In the genomic region with DNA sequence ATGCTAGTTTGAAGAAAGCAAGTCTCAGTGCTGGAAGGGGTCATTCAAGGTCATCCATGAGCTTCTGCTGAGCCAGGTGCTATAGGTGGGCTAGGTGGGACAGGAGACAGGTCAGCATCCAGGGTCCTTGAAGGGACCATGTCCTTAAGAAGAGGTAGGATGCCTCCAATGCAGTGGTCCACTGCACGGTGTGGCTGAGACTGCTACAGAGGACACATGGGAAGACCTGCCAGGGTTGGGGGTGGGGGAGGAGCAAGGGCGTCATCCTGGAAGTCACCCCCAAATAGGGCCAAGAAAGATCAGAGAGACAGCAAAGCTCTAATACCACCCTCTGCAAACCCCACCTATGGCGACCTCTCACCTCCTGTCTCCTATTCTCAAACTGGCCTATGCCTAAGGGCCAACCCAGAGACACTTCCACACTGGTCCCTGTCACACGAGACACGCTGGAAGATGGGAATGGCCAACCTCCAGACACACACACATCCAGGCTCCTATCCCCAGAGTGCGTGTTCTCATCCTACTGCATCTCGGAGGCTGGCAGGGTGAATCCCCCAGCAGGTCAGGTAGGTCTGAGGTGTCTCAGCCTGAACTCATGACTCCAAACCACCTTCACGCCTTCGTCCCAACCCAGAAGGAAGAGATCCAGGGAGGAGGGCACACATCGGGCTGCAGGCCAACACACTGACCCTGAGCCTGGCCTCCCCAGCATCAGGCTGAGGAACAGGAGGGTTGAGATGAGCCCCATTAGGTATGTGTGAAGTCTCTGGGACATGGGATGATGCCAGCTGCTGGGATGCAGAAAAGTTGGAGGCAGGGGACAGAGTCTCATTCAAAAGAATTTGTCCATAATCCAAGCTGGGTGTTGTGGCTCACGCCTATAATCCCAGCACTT, we compare ENCODE assay signal across 1 cellular context.
TF ChIP-seq lines count a peak whose summit lies in the region.

No MANE protein-coding gene starts in this region.

TF ChIP-seq in endothelial cell of umbilical vein, 7 proteins besides CTCF, POLR2A, EP300 and RAD21:
- TF ChIP-seq FOS (IDR thresholded peaks at IDR 0.05; ENCODE audit: borderline replicate concordance, insufficient read depth, low read length): no peak
- TF ChIP-seq MYC (IDR thresholded peaks at IDR 0.05; ENCODE audit: low read depth, low read length): no peak
- TF ChIP-seq JUN (IDR thresholded peaks at IDR 0.05; ENCODE audit: borderline replicate concordance, insufficient read depth, insufficient read length, low read depth): no peak
- TF ChIP-seq EZH2 (IDR thresholded peaks at IDR 0.05; ENCODE audit: borderline replicate concordance, low read depth, low read length, severe bottlenecking): no peak
- no peak for TF ChIP-seq POLR2AphosphoS5 (IDR thresholded peaks at IDR 0.05; ENCODE audit: insufficient read depth, low read depth, low read length)
- TF ChIP-seq, protein P1, sequence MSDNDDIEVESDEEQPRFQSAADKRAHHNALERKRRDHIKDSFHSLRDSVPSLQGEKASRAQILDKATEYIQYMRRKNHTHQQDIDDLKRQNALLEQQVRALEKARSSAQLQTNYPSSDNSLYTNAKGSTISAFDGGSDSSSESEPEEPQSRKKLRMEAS (IDR thresholded peaks at IDR 0.05; ENCODE audit: insufficient read depth, insufficient read length): no peak
- TF ChIP-seq GATA2 (IDR thresholded peaks at IDR 0.05; ENCODE audit: insufficient read depth, insufficient read length, low read depth, low read length): no peak
